Comparison of ENCODE assay signal across 12 cellular contexts in the genomic region with DNA sequence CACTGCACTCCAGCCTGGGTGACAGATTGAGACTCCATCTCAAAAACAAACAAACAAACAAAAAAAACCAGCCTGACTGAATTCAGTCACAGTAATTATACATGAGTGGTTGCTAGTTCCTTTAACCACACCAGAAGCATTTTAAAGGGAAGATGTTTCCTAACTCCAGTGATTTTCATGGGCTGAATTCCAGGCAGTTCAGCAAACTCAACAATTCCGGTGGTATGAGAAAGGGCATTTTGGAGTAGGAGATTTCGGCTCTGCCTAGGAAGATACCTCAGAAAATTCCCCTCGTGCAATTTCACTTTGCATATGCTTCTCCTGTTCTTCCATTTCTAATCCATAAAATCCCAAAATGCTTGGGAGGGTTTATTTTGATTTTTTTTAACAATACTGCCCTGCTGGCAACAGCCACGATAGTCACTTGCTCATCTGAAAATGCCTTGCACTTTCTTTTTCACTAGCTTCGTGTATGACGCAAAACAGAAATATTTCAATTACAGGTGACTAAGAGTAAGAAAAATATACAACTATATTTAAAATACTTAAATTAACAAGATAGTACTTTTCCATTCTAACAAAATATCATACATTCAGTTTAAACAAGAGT. TPM values are rescaled to one million over a fixed set of nuclear protein-coding genes. Genes with fewer than 3 reads are reported as not detected.
DNase-seq lines count a peak whose midpoint lies in the region; ATAC-seq, FAIRE-seq and TF ChIP-seq lines count a peak whose summit lies in the region.
"Had no signal": no experiment of that assay in that cellular context is flagged by ENCODE, and none has a peak within 500 bp of the region (broad histone marks: within the 10 kb centered on the region; RNA-seq: fewer than 3 reads in every experiment).

No MANE protein-coding gene starts in this region.

- H2AFZ ChIP-seq in GM12878 (ENCODE audit: control insufficient read depth, low read depth, low read length), result peak overlapping the region; percentile 15

- H3K27ac Mint-ChIP-seq in HFFc6 (peak overlapping the region; percentile 93), osteocyte (ENCODE audit: unreplicated experiment) (peak overlapping the region; percentile 69)
- no peak overlapping the region for H3K27ac Mint-ChIP-seq in natural killer cell treated with Interleukin-12 subunit alpha and Interleukin-12 subunit beta and Interleukin-15 and Interleukin-18, amount 100 ng/mL, for 72 hours

- BruUV-seq in GM12878 (replicated peaks; lab: Mats Ljungman, UMichigan), result no TSS peak

- 42% methylated on average over 6 of the region's 6 CpGs for WGBS in GM12878 (ENCODE audit: insufficient coverage, insufficient replicate concordance, low lambda C conversion rate, missing lambda C conversion rate)

- H3K4me1 ChIP-seq in GM12878 (ENCODE audit: control insufficient read depth, insufficient read depth, low read length) (no peaks in the 10 kb centered on the region), right atrium auricular region (peaks cover 0 to 19% of the 10 kb centered on the region in 2 donors)
- H3K4me1 ChIP-seq: colonic mucosa, prostate gland had no signal

- 0 out of 2 replicates have a peak overlapping the region, but pooled peaks have one; percentile 13 for H3K4me2 ChIP-seq in GM12878 (ENCODE audit: control insufficient read depth, insufficient read depth)

- H3K27me3 ChIP-seq in GM12878 (replicated peaks in 1 of 2; ENCODE audit: control insufficient read depth in 2 of 2, insufficient read depth in 2 of 2, low read length in 1 of 2), result no peaks in the 10 kb centered on the region
- H3K27me3 ChIP-seq in right atrium auricular region, result no peaks in the 10 kb centered on the region
- H3K27me3 ChIP-seq: colonic mucosa had no signal

- peaks cover 61% of the 10 kb centered on the region for H3K4me1 Mint-ChIP-seq in HFFc6 (ENCODE audit: low read depth)
- H3K4me1 Mint-ChIP-seq in osteocyte (ENCODE audit: unreplicated experiment), result peaks cover 59% of the 10 kb centered on the region
- H3K4me1 Mint-ChIP-seq in natural killer cell treated with Interleukin-12 subunit alpha and Interleukin-12 subunit beta and Interleukin-15 and Interleukin-18, amount 100 ng/mL, for 72 hours (ENCODE audit: low read depth in 2 of 2), result no peaks in the 10 kb centered on the region

- H3K36me3 Mint-ChIP-seq in HFFc6 (ENCODE audit: low read depth) (peaks cover 34% of the 10 kb centered on the region), osteocyte (ENCODE audit: unreplicated experiment) (peaks cover 19% of the 10 kb centered on the region)
- H3K36me3 Mint-ChIP-seq in natural killer cell treated with Interleukin-12 subunit alpha and Interleukin-12 subunit beta and Interleukin-15 and Interleukin-18, amount 100 ng/mL, for 72 hours, result no peaks in the 10 kb centered on the region

- TF ChIP-seq EP300 in GM12878 (IDR thresholded peaks at IDR 0.05; ENCODE audit: borderline replicate concordance in 1 of 2, control insufficient read depth in 1 of 2, low read depth in 2 of 2, low read length in 2 of 2), result no peak

- SMC1A ChIA-PET in GM12878 (lab: Charles Lee; ENCODE audit: uncharacterized antibody, unreplicated experiment), result interaction anchor here (0.8 to 0.9 kb wide), 2 partner anchors 33 to 36 kb away, joined by 3 read pairs; no protein-coding TSS in a partner anchor

- H3K9me3 Mint-ChIP-seq in HFFc6, result no peaks in the 10 kb centered on the region
- H3K9me3 Mint-ChIP-seq in osteocyte (ENCODE audit: unreplicated experiment), result no peaks in the 10 kb centered on the region
- H3K9me3 Mint-ChIP-seq in natural killer cell treated with Interleukin-12 subunit alpha and Interleukin-12 subunit beta and Interleukin-15 and Interleukin-18, amount 100 ng/mL, for 72 hours, result no peaks in the 10 kb centered on the region

- TF ChIP-seq CTCF in HFFc6 (IDR thresholded peaks at IDR 0.05) (no peak), GM12878 (IDR thresholded peaks at IDR 0.05 in 2 of 3, conservative IDR thresholded peaks at IDR 0.05 in 1 of 3; ENCODE audit: control insufficient read depth in 2 of 3, extremely low read depth in 1 of 3, insufficient read depth in 1 of 3, low read depth in 3 of 3, low read length in 3 of 3) (no peak), osteocyte (IDR thresholded peaks at IDR 0.05) (no peak), right atrium auricular region (IDR thresholded peaks at IDR 0.05) (no peak)

- H3K4me3 Mint-ChIP-seq in HFFc6 (peak overlapping the region; percentile 87), osteocyte (ENCODE audit: unreplicated experiment) (peak overlapping the region; percentile 7)
- no peak overlapping the region for H3K4me3 Mint-ChIP-seq in natural killer cell treated with Interleukin-12 subunit alpha and Interleukin-12 subunit beta and Interleukin-15 and Interleukin-18, amount 100 ng/mL, for 72 hours

- H3K36me3 ChIP-seq in GM12878 (ENCODE audit: control insufficient read depth in 2 of 2, insufficient read depth in 2 of 2, low read length in 1 of 2) (no peaks in the 10 kb centered on the region), right atrium auricular region (peaks cover 6% of the 10 kb centered on the region)
- H3K36me3 ChIP-seq: prostate gland had no signal

- no peaks in the 10 kb centered on the region for H3K9me3 ChIP-seq in GM12878 (replicated peaks; ENCODE audit: control insufficient read depth, insufficient read depth, low read length)
- H3K9me3 ChIP-seq in right atrium auricular region, result no peaks in the 10 kb centered on the region
- H3K9me3 ChIP-seq: colonic mucosa, prostate gland had no signal

- H3K4me3 ChIP-seq in GM12878 (no peak overlapping the region), right atrium auricular region (no peak overlapping the region)
- H3K4me3 ChIP-seq: colonic mucosa, prostate gland had no signal

- TF ChIP-seq RAD21 in GM12878 (IDR thresholded peaks at IDR 0.05; ENCODE audit: insufficient read depth, low read depth, low read length), result no peak

- no peak overlapping the region for H3K9ac ChIP-seq in GM12878 (ENCODE audit: control insufficient read depth, insufficient read depth, low read length)

- H3K27me3 Mint-ChIP-seq in HFFc6 (ENCODE audit: insufficient read depth), result no peaks in the 10 kb centered on the region
- no peaks in the 10 kb centered on the region for H3K27me3 Mint-ChIP-seq in osteocyte (ENCODE audit: unreplicated experiment)
- peaks cover 0 to 3% of the 10 kb centered on the region in 2 donors for H3K27me3 Mint-ChIP-seq in natural killer cell treated with Interleukin-12 subunit alpha and Interleukin-12 subunit beta and Interleukin-15 and Interleukin-18, amount 100 ng/mL, for 72 hours

- no peak for TF ChIP-seq POLR2A in GM12878 (IDR thresholded peaks at IDR 0.05; ENCODE audit: low read depth, low read length)

- in situ Hi-C loops in GM12878 (cut with MboI), result no loop called here

- CTCF ChIA-PET in GM12878 (lab: Yijun Ruan, JAX), result no interaction called here

- no peak for FAIRE-seq in GM12878 (lab: Jason Lieb, UNC)

- H3K27ac ChIP-seq in GM12878 (ENCODE audit: control insufficient read depth, insufficient read depth), result no peak overlapping the region
- H3K27ac ChIP-seq in right atrium auricular region, result no peak overlapping the region
- H3K27ac ChIP-seq: colonic mucosa, prostate gland had no signal

- POLR2A ChIA-PET in GM12878 (lab: Charles Lee), result no interaction called here

- ATAC-seq in GM12878, result peak; percentile 56
- ATAC-seq in natural killer cell treated with Interleukin-12 subunit alpha and Interleukin-12 subunit beta and Interleukin-15 and Interleukin-18, amount 100 ng/mL, for 72 hours, result no peak
- no peak for ATAC-seq in HG03196 (IDR thresholded peaks at IDR 0.05; ENCODE audit: unreplicated experiment)

- H4K20me1 ChIP-seq in GM12878 (ENCODE audit: control insufficient read depth, insufficient read depth), result no peaks in the 10 kb centered on the region

- DNase-seq in EH (ENCODE audit: low read depth), result peak; percentile 85
- DNase-seq in HFFc6, result peak; percentile 79
- DNase-seq in GM12878 (ENCODE audit: low read depth, low spot score), result no peak
- DNase-seq in osteocyte (ENCODE audit: extremely low spot score, unreplicated experiment), result no peak
- DNase-seq in dermis blood vessel endothelial cell, result no peak
- no peak for DNase-seq in natural killer cell treated with Interleukin-12 subunit alpha and Interleukin-12 subunit beta and Interleukin-15 and Interleukin-18, amount 100 ng/mL, for 72 hours (ENCODE audit: low spot score)
- no peak for DNase-seq in right atrium auricular region (ENCODE audit: low spot score)
- DNase-seq: Calu3, colonic mucosa, Right ventricle myocardium superior had no signal

- RAD21 ChIA-PET in GM12878 (lab: Charles Lee; ENCODE audit: unreplicated experiment), result interaction anchor here (0.6 to 1.6 kb wide), 2 partner anchors 12 to 864 kb away, joined by 3 to 4 read pairs; no protein-coding TSS in a partner anchor

- H3K79me2 ChIP-seq in GM12878 (ENCODE audit: control insufficient read depth, insufficient read depth, low read length), result no peaks in the 10 kb centered on the region

- intact Hi-C loops in GM12878 (cut with micrococcal nuclease; ENCODE audit: unreplicated experiment), result no loop called here

TF ChIP-seq in GM12878, 131 proteins besides CTCF, POLR2A, EP300 and RAD21:
- TF ChIP-seq NR2C2 (IDR thresholded peaks at IDR 0.05; ENCODE audit: borderline replicate concordance, control insufficient read depth, insufficient read length, low read depth) (no peak), JUNB (IDR thresholded peaks at IDR 0.05) (0 out of 2 replicates have a peak, but pooled peaks have one; percentile 16)

RNA-seq across cellular contexts. Expression of a gene that starts 48.3 kb away (rescaled TPM):
- total RNA-seq in HFFc6 (2021; fragmentation: NEBNext Ultra II Directional; extraction: Animal tissue kit (Norgen Biotek cat#: 25700)), result under 1 TPM in 1 of 6 experiments, not detected in 5; 0.31 TPM
- total RNA-seq in GM12878 (2013; cell fraction: nucleolus; rRNA removed), result 37.2 and 45.4 TPM in 2 replicates
- 6.4 and 7.2 TPM in 2 replicates for total RNA-seq in GM12878 (2014; rRNA removed)
- 6.6 and 7.1 TPM in 2 replicates for total RNA-seq in GM12878 (2014; rRNA removed; fragmentation: Illumina TruSeq; extraction: Trizol)
- total RNA-seq in GM12878 (2021), result 4.9 and 6.8 TPM in 2 replicates
- polyA plus RNA-seq in GM12878 (2011; ENCODE audit: low read depth), result 2.9 TPM
- polyA plus RNA-seq in GM12878 (2011; rRNA removed), result 137 and 214 TPM in 2 replicates
- polyA plus RNA-seq in GM12878 (2011; cell fraction: cytosol; rRNA removed), result 69.1 and 79.9 TPM in 2 replicates
- 75.6 and 84.1 TPM in 2 replicates for polyA plus RNA-seq in GM12878 (2011; cell fraction: nucleus; rRNA removed)
- 2.5 and 8.6 TPM in 2 replicates for polyA plus RNA-seq in GM12878 (2012)
- 4.4 and 6.9 TPM in 2 replicates for polyA plus RNA-seq in GM12878 (2014; fragmentation: Illumina TruSeq; extraction: Trizol)
- polyA plus RNA-seq in GM12878 (2014; fragmentation: Nextera tagmentation; extraction: Ambion mirVana), result 1 to 10 TPM; 1.3 to 2.7 TPM
- polyA plus RNA-seq in GM12878 (2014; rRNA removed), result 3.2 and 3.9 TPM in 2 replicates
- 1 to 10 TPM; 1.4 to 2.1 TPM for polyA plus RNA-seq in GM12878 (2016; fragmentation: Nextera tagmentation; extraction: Ambion mirVana)
- polyA minus RNA-seq in GM12878 (2011; rRNA and poly(A)+ RNA removed), result 301 and 346 TPM in 2 replicates
- polyA minus RNA-seq in GM12878 (2011; cell fraction: cytosol; rRNA and poly(A)+ RNA removed), result 106 and 127 TPM in 2 replicates
- 128 and 135 TPM in 2 replicates for polyA minus RNA-seq in GM12878 (2011; cell fraction: nucleus; rRNA and poly(A)+ RNA removed)
- 0.31 and 0.46 TPM in 2 replicates for total RNA-seq in osteocyte
- 2.2 and 2.3 TPM in 2 replicates for total RNA-seq in dermis blood vessel endothelial cell
- 10 to 100 TPM; 29.6 to 45.9 TPM for total RNA-seq in natural killer cell treated with Interleukin-12 subunit alpha and Interleukin-12 subunit beta and Interleukin-15 and Interleukin-18, amount 100 ng/mL, for 72 hours
- under 1 TPM; 0.51 to 0.93 TPM for total RNA-seq in right atrium auricular region

Comparison
In these comparisons a context has a peak if more than half of its experiments do, and no peak if none do; other contexts are left out.
1. DNase-seq: peak in EH (single experiment) and HFFc6 (single experiment); none in GM12878 (single experiment), osteocyte (single experiment), dermis blood vessel endothelial cell (single experiment), natural killer cell treated with Interleukin-12 subunit alpha and Interleukin-12 subunit beta and Interleukin-15 and Interleukin-18, amount 100 ng/mL, for 72 hours (single experiment) and right atrium auricular region (single experiment).
2. H3K27ac Mint-ChIP-seq: peak in HFFc6 (single experiment) and osteocyte (single experiment); none in natural killer cell treated with Interleukin-12 subunit alpha and Interleukin-12 subunit beta and Interleukin-15 and Interleukin-18, amount 100 ng/mL, for 72 hours (0 of 2).